ENCODE assay signal across 1 cellular context in genomic region chr17:48106802-48107136, GRCh38.
TF ChIP-seq lines count a peak whose summit lies in the region.

No MANE protein-coding gene starts in this region.

TF ChIP-seq in HepG2, 621 proteins besides CTCF, POLR2A, EP300 and RAD21:
- no peak for TF ChIP-seq ZNF180 (CRISPR knock-in tag; IDR thresholded peaks at IDR 0.05; ENCODE audit: borderline replicate concordance, low read depth)
- TF ChIP-seq TBX2 (CRISPR knock-in tag; IDR thresholded peaks at IDR 0.05; ENCODE audit: borderline replicate concordance) = no peak
- TF ChIP-seq THYN1 (CRISPR knock-in tag; IDR thresholded peaks at IDR 0.05; ENCODE audit: borderline replicate concordance, low read depth) = no peak
- no peak for TF ChIP-seq MLX (CRISPR knock-in tag; IDR thresholded peaks at IDR 0.05)
- TF ChIP-seq KMT2A (CRISPR knock-in tag; IDR thresholded peaks at IDR 0.05) = no peak
- TF ChIP-seq ZMYM3 (CRISPR knock-in tag; IDR thresholded peaks at IDR 0.05) = peak; percentile 53; the same call in 1 of the 2 replicates
- TF ChIP-seq BATF2 (CRISPR knock-in tag; IDR thresholded peaks at IDR 0.05) = no peak
- peak; percentile 6; the same call in 1 of the 2 replicates for TF ChIP-seq ZNF274 (CRISPR knock-in tag; IDR thresholded peaks at IDR 0.05)
- TF ChIP-seq MAFK (conservative IDR thresholded peaks at IDR 0.05 in 1 of 2, IDR thresholded peaks at IDR 0.05 in 1 of 2; ENCODE audit: low read length in 2 of 2) = no peak
- TF ChIP-seq NFE2 (CRISPR knock-in tag; IDR thresholded peaks at IDR 0.05) = no peak
- 0 out of 2 replicates have a peak, but pooled peaks have one; percentile 0 for TF ChIP-seq NRL (CRISPR knock-in tag; IDR thresholded peaks at IDR 0.05; ENCODE audit: borderline replicate concordance)
- TF ChIP-seq BCL6 (CRISPR knock-in tag; IDR thresholded peaks at IDR 0.05) = no peak
- TF ChIP-seq SYNCRIP (IDR thresholded peaks at IDR 0.05; ENCODE audit: insufficient read depth, low read depth, low read length) = no peak
- no peak for TF ChIP-seq ZBTB2 (CRISPR knock-in tag; IDR thresholded peaks at IDR 0.05; ENCODE audit: low read depth)
- no peak for TF ChIP-seq EED (CRISPR knock-in tag; IDR thresholded peaks at IDR 0.05)
- TF ChIP-seq ZNF468 (CRISPR knock-in tag; IDR thresholded peaks at IDR 0.05) = no peak
- TF ChIP-seq ZNF580 (CRISPR knock-in tag; IDR thresholded peaks at IDR 0.05; ENCODE audit: borderline replicate concordance, low read depth) = 0 out of 2 replicates have a peak, but pooled peaks have one; percentile 7
- peak; percentile 14; the same call in 1 of the 2 replicates for TF ChIP-seq ZMAT3 (CRISPR knock-in tag; conservative IDR thresholded peaks at IDR 0.05)
- peak; percentile 77; the same call in 1 of the 2 replicates for TF ChIP-seq THAP7 (CRISPR knock-in tag; IDR thresholded peaks at IDR 0.05)
- no peak for TF ChIP-seq HDAC6 (IDR thresholded peaks at IDR 0.05; ENCODE audit: low read depth, low read length)
- no peak for TF ChIP-seq BORCS8-MEF2B (CRISPR knock-in tag; IDR thresholded peaks at IDR 0.05)
- 0 out of 2 replicates have a peak, but pooled peaks have one; percentile 1 for TF ChIP-seq BRD4 (CRISPR knock-in tag; IDR thresholded peaks at IDR 0.05)
- no peak for TF ChIP-seq PAX8 (CRISPR knock-in tag; IDR thresholded peaks at IDR 0.05; ENCODE audit: borderline replicate concordance)
- no peak for TF ChIP-seq DNMT1 (CRISPR knock-in tag; IDR thresholded peaks at IDR 0.05)
- TF ChIP-seq ZFX (CRISPR knock-in tag; IDR thresholded peaks at IDR 0.05; ENCODE audit: low read depth) = no peak
- TF ChIP-seq ZBTB10 (CRISPR knock-in tag; IDR thresholded peaks at IDR 0.05; ENCODE audit: borderline replicate concordance) = no peak
- no peak for TF ChIP-seq DRAP1 (CRISPR knock-in tag; IDR thresholded peaks at IDR 0.05)
- 0 out of 2 replicates have a peak, but pooled peaks have one; percentile 18 for TF ChIP-seq ZNF441 (CRISPR knock-in tag; IDR thresholded peaks at IDR 0.05; ENCODE audit: borderline replicate concordance)
- no peak for TF ChIP-seq U2AF2 (IDR thresholded peaks at IDR 0.05; ENCODE audit: low read depth, low read length)
- no peak for TF ChIP-seq RFXAP (CRISPR knock-in tag; IDR thresholded peaks at IDR 0.05; ENCODE audit: borderline replicate concordance)
- TF ChIP-seq IKZF5 (CRISPR knock-in tag; IDR thresholded peaks at IDR 0.05) = no peak
- no peak for TF ChIP-seq RBM22 (optimal IDR thresholded peaks at IDR 0.05; ENCODE audit: low read length)
- 0 out of 2 replicates have a peak, but pooled peaks have one; percentile 69 for TF ChIP-seq FUBP1 (CRISPR knock-in tag; IDR thresholded peaks at IDR 0.05; ENCODE audit: borderline replicate concordance)
- TF ChIP-seq ZBTB42 (CRISPR knock-in tag; IDR thresholded peaks at IDR 0.05) = no peak
- no peak for TF ChIP-seq ZNF678 (CRISPR knock-in tag; IDR thresholded peaks at IDR 0.05)
- TF ChIP-seq RORA (CRISPR knock-in tag; IDR thresholded peaks at IDR 0.05) = no peak
- TF ChIP-seq KDM5B (CRISPR knock-in tag; IDR thresholded peaks at IDR 0.05; ENCODE audit: borderline replicate concordance) = no peak
- TF ChIP-seq ZNF143 (CRISPR knock-in tag; IDR thresholded peaks at IDR 0.05) = no peak
- no peak for TF ChIP-seq ASH2L (IDR thresholded peaks at IDR 0.05; ENCODE audit: insufficient read length, low read depth, low read length)
- TF ChIP-seq ZFP90 (CRISPR knock-in tag; IDR thresholded peaks at IDR 0.05; ENCODE audit: borderline replicate concordance) = 0 out of 2 replicates have a peak, but pooled peaks have one; percentile 10
- TF ChIP-seq ZNF770 (CRISPR knock-in tag; IDR thresholded peaks at IDR 0.05) = peak; percentile 98
- TF ChIP-seq ZNF430 (CRISPR knock-in tag; IDR thresholded peaks at IDR 0.05) = 0 out of 2 replicates have a peak, but pooled peaks have one; percentile 11
- no peak for TF ChIP-seq CCAR2 (optimal IDR thresholded peaks at IDR 0.05; ENCODE audit: low read depth, low read length)
- no peak for TF ChIP-seq MEIS2 (CRISPR knock-in tag; IDR thresholded peaks at IDR 0.05)
- no peak for TF ChIP-seq JUNB (CRISPR knock-in tag; IDR thresholded peaks at IDR 0.05; ENCODE audit: borderline replicate concordance)
- TF ChIP-seq ZSCAN12 (CRISPR knock-in tag; IDR thresholded peaks at IDR 0.05) = no peak
